In the genomic region with DNA sequence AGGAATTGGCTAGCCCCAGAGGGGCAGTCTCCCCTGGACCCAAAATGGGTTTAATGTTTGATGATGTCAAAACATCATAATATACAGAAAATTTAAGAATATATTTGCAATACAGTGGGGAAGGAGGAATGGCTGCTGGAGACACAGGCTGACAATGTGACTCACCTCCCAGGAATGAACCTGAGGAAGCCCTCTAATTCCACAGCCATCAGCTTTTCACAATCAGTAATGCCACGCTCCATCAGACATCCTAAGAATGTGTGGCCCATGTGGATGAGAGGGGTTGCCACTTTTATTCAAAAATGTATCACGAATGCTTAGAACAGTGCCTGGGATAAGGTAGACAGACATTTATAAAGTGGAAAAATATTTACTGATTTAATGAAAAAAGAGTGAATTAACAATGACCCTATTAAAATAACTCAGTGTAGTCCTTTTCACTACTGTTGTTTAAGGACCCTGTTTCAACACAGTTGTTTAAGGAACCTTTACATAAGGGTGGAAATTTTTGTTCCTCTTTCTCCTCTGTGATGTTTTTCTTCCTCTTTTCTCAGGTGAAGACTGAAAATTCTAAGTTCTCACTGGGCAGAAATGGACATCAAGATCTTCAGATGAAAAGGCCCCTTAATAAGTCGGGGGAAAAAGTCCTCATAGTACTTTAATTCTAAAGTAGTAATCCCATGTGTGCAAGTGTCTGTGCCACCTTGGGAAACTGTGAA, we compare ENCODE assay signal across 11 cellular contexts.
DNase-seq lines count a peak whose midpoint lies in the region; ATAC-seq and TF ChIP-seq lines count a peak whose summit lies in the region.
"Had no signal": no experiment of that assay in that cellular context is flagged by ENCODE, and none has a peak within 500 bp of the region (broad histone marks: within the 10 kb centered on the region; RNA-seq: fewer than 3 reads in every experiment).

No MANE protein-coding gene starts in this region.

- ATAC-seq in RWPE2 (ENCODE audit: low read depth) (peak; percentile 97), HG03039 (IDR thresholded peaks at IDR 0.05; ENCODE audit: unreplicated experiment) (no peak), HG03159 (IDR thresholded peaks at IDR 0.05; ENCODE audit: unreplicated experiment) (no peak), HG03097 (IDR thresholded peaks at IDR 0.05; ENCODE audit: low FRiP score, unreplicated experiment) (no peak)

- peak; percentile 58 for DNase-seq in HPDE6-E6E7 (ENCODE audit: extremely low spot score)
- DNase-seq in RWPE2 (ENCODE audit: low spot score): no peak
- DNase-seq in fibroblast of mammary gland (ENCODE audit: low read depth): peak; percentile 17
- DNase-seq in skeletal muscle cell (ENCODE audit: low read depth): peak; percentile 23
- DNase-seq in NCI-H526 treated with DMSO at 0.1 percent for 48 hours (lab: John Stamatoyannopoulos, UW): no peak
- DNase-seq: activated CD4-positive, alpha-beta T cell treated with anti-CD3 and anti-CD28 coated beads for 4 hours; anterior cingulate cortex; NCI-H69 had no signal

- no peaks in the 10 kb centered on the region for H3K36me3 ChIP-seq in RWPE2 (ENCODE audit: low read depth)

- H3K4me1 ChIP-seq in RWPE2 (ENCODE audit: insufficient read depth, poor library complexity, severe bottlenecking): peaks cover 2% of the 10 kb centered on the region

- H3K27ac ChIP-seq in RWPE2 (ENCODE audit: poor library complexity, severe bottlenecking): no peak overlapping the region

- H3K27me3 ChIP-seq in RWPE2 (ENCODE audit: insufficient read depth, poor library complexity, severe bottlenecking): no peaks in the 10 kb centered on the region

- no peaks in the 10 kb centered on the region for H3K9me3 ChIP-seq in RWPE2 (ENCODE audit: severe bottlenecking)

- H3K4me3 ChIP-seq in RWPE2 (ENCODE audit: severe bottlenecking): no peak overlapping the region
- no peak overlapping the region for H3K4me3 ChIP-seq in fibroblast of mammary gland (ENCODE audit: control insufficient read depth, low read depth, low read length)
- H3K4me3 ChIP-seq in skeletal muscle cell (ENCODE audit: low read depth, low read length): no peak overlapping the region

- no peak for TF ChIP-seq CTCF in RWPE2 (IDR thresholded peaks at IDR 0.05; ENCODE audit: poor library complexity, severe bottlenecking)
- no peak for TF ChIP-seq CTCF in fibroblast of mammary gland (conservative IDR thresholded peaks at IDR 0.05; ENCODE audit: control insufficient read depth, insufficient read depth, low read depth, low read length)

Comparison
In these comparisons a context has a peak if more than half of its experiments do, and no peak if none do; other contexts are left out.
1. DNase-seq: peak in HPDE6-E6E7 (single experiment), fibroblast of mammary gland (single experiment) and skeletal muscle cell (single experiment); none in RWPE2 (single experiment) and NCI-H526 treated with DMSO at 0.1 percent for 48 hours (single experiment).